In the genomic region with DNA sequence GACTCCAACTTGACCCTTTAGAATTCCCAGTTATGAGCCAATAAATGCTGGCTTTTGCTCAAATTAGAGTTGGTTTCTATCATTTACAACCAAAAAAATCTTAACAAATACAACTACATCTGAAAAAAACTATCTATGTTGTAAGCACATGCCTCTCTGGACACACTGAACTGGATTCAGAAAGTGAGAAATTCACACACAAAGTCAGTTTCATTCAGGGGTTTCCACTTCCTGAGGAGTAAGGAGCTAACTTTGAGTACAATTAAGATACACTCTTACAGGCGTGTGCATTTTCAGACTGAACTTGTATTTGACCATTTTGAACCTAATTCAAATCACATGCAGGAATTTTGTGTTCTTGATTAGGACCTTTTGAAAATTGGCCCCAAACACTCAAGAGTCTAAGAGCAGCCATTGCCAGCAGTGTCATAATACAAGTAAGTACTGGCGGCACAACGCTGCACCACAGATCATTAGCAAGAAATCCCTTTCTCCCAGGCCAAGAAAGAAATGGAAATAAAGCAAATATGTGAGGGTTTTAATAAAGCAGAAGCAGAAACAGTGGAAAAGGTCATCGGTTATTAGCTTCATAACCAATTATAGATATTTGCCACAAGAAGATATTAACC, we compare ENCODE assay signal across 11 cellular contexts. TPM values are rescaled to one million over a fixed set of nuclear protein-coding genes. Genes with fewer than 3 reads are reported as not detected.
DNase-seq lines count a peak whose midpoint lies in the region; ATAC-seq and TF ChIP-seq lines count a peak whose summit lies in the region.
"Had no signal": no experiment of that assay in that cellular context is flagged by ENCODE, and none has a peak within 500 bp of the region (broad histone marks: within the 10 kb centered on the region; RNA-seq: fewer than 3 reads in every experiment).

No MANE protein-coding gene starts in this region.

- peaks cover 53% of the 10 kb centered on the region for H3K4me1 Mint-ChIP-seq in CD4-positive, alpha-beta T cell (ENCODE audit: low read depth)
- peaks cover 43% of the 10 kb centered on the region for H3K4me1 Mint-ChIP-seq in T-helper 1 cell treated with Interleukin-12 subunit alpha and Interleukin-12 subunit beta and Interleukin-4 antibody, amounts not matched to agents 30 μg/mL and 1 μg/mL, for 36 hours (ENCODE audit: low read depth)

- no peaks in the 10 kb centered on the region for H3K27me3 Mint-ChIP-seq in CD4-positive, alpha-beta T cell
- H3K27me3 Mint-ChIP-seq in T-helper 1 cell treated with Interleukin-12 subunit alpha and Interleukin-12 subunit beta and Interleukin-4 antibody, amounts not matched to agents 30 μg/mL and 1 μg/mL, for 36 hours (ENCODE audit: low read depth) = no peaks in the 10 kb centered on the region

- H3K27ac ChIP-seq in CD4-positive, alpha-beta T cell (ENCODE audit: low read depth, low read length) = peak overlapping the region; percentile 13
- H3K27ac ChIP-seq: lower lobe of right lung had no signal

- intact Hi-C loops in CD4-positive, alpha-beta T cell (cut with DNase I, micrococcal nuclease) = loop anchor here (2.0 to 5.0 kb wide), 3 partner anchors 220 to 644 kb away; no protein-coding TSS in a partner anchor

- H3K9me3 Mint-ChIP-seq in CD4-positive, alpha-beta T cell = no peaks in the 10 kb centered on the region
- H3K9me3 Mint-ChIP-seq in T-helper 1 cell treated with Interleukin-12 subunit alpha and Interleukin-12 subunit beta and Interleukin-4 antibody, amounts not matched to agents 30 μg/mL and 1 μg/mL, for 36 hours = no peaks in the 10 kb centered on the region

- H3K36me3 Mint-ChIP-seq in CD4-positive, alpha-beta T cell (ENCODE audit: low read depth) = peaks cover 82% of the 10 kb centered on the region
- peaks cover 56% of the 10 kb centered on the region for H3K36me3 Mint-ChIP-seq in T-helper 1 cell treated with Interleukin-12 subunit alpha and Interleukin-12 subunit beta and Interleukin-4 antibody, amounts not matched to agents 30 μg/mL and 1 μg/mL, for 36 hours (ENCODE audit: low read depth)

- H3K9me3 ChIP-seq in CD4-positive, alpha-beta T cell (ENCODE audit: control insufficient read depth, low read length) = no peaks in the 10 kb centered on the region
- H3K9me3 ChIP-seq: lower lobe of right lung had no signal

- POLR2A ChIA-PET in CD4-positive, alpha-beta T cell (lab: Charles Lee) = interaction anchor here (0.7 to 4.1 kb wide), 4 partner anchors 26 to 229 kb away, joined by 3 to 44 read pairs (median 29); partner anchors contain the start of genes ADAMTS17, ASB7 and LINS1

- TF ChIP-seq CTCF in CD4-positive, alpha-beta T cell (IDR thresholded peaks at IDR 0.05) = no peak
- TF ChIP-seq CTCF in GM10266 (IDR thresholded peaks at IDR 0.05; ENCODE audit: control insufficient read depth, insufficient read depth, low read depth, missing control alignments) = no peak

- peak overlapping the region; percentile 22 for H3K4me3 Mint-ChIP-seq in CD4-positive, alpha-beta T cell
- H3K4me3 Mint-ChIP-seq in T-helper 1 cell treated with Interleukin-12 subunit alpha and Interleukin-12 subunit beta and Interleukin-4 antibody, amounts not matched to agents 30 μg/mL and 1 μg/mL, for 36 hours = peak overlapping the region; percentile 78

- CTCF ChIA-PET in CD4-positive, alpha-beta T cell (lab: Charles Lee) = interaction anchor here (0.7 to 3.4 kb wide), 3 partner anchors 10 to 642 kb away, joined by 3 to 19 read pairs (median 3); no protein-coding TSS in a partner anchor

- ATAC-seq in CD4-positive, alpha-beta T cell (ENCODE audit: poor library complexity) = no peak
- peak; percentile 60 for ATAC-seq in GM19023 (IDR thresholded peaks at IDR 0.05; ENCODE audit: unreplicated experiment)
- ATAC-seq in HG02763 (IDR thresholded peaks at IDR 0.05; ENCODE audit: unreplicated experiment) = peak; percentile 56
- ATAC-seq: lower lobe of right lung had no signal

- no peaks in the 10 kb centered on the region for H3K27me3 ChIP-seq in CD4-positive, alpha-beta T cell (ENCODE audit: control insufficient read depth, insufficient read depth, low read length)

- DNase-seq in CD4-positive, alpha-beta T cell = no peak
- DNase-seq in GM10266 (ENCODE audit: extremely low spot score) (no peak), DMS 273 treated with DMSO at 0.1 percent for 48 hours (lab: John Stamatoyannopoulos, UW) (no peak), COLO668 (lab: John Stamatoyannopoulos, UW; ENCODE audit: unreplicated experiment) (no peak), NCI-H1092 treated with DMSO at 0.1 percent for 48 hours (lab: John Stamatoyannopoulos, UW) (no peak)
- DNase-seq: AML-193, lower lobe of right lung, retina had no signal

- peak overlapping the region; percentile 74 for H3K27ac Mint-ChIP-seq in CD4-positive, alpha-beta T cell
- peak overlapping the region; percentile 79 for H3K27ac Mint-ChIP-seq in T-helper 1 cell treated with Interleukin-12 subunit alpha and Interleukin-12 subunit beta and Interleukin-4 antibody, amounts not matched to agents 30 μg/mL and 1 μg/mL, for 36 hours

RNA-seq across cellular contexts. Expression of gene LINS1, which starts 31.1 kb away (rescaled TPM):
- 10 to 100 TPM; 38.9 to 39.6 TPM for total RNA-seq in CD4-positive, alpha-beta T cell

RNA-seq across cellular contexts. Expression of gene ASB7, which starts 31.5 kb away (rescaled TPM):
- total RNA-seq in CD4-positive, alpha-beta T cell = 10 to 100 TPM; 14.9 to 16.7 TPM

RNA-seq across cellular contexts. Expression of gene CERS3, which starts 42.1 kb away (rescaled TPM):
- 1 to 10 TPM; 1.3 to 1.8 TPM for total RNA-seq in CD4-positive, alpha-beta T cell
- total RNA-seq: lower lobe of right lung had no signal
